ENCODE assay signal across 18 cellular contexts in genomic region chr2:3958969-3959368, GRCh38.
"Had no signal": no experiment of that assay in that cellular context is flagged by ENCODE, and none has a peak within 500 bp of the region (broad histone marks: within the 10 kb centered on the region; RNA-seq: fewer than 3 reads in every experiment).

No MANE protein-coding gene starts in this region.

- H3K4me2 ChIP-seq: smooth muscle cell had no signal

- H3K9me3 ChIP-seq: gastrocnemius medialis, suprapubic skin, transverse colon, upper lobe of right lung, uterus had no signal

- H3K79me2 ChIP-seq: parathyroid adenoma had no signal

- H3K27me3 ChIP-seq: gastrocnemius medialis, transverse colon, upper lobe of right lung, uterus had no signal

- H3K27ac ChIP-seq: coronary artery, gastrocnemius medialis, parathyroid adenoma, suprapubic skin, transverse colon, upper lobe of right lung, uterus had no signal

- H3K4me1 ChIP-seq: gastrocnemius medialis, parathyroid adenoma, suprapubic skin, transverse colon, upper lobe of right lung, uterus had no signal

- H2AFZ ChIP-seq: parathyroid adenoma had no signal

- H3K9ac ChIP-seq: parathyroid adenoma had no signal

- H3K36me3 ChIP-seq: gastrocnemius medialis, suprapubic skin, transverse colon, upper lobe of right lung, uterus had no signal

- H3K4me3 ChIP-seq: coronary artery, gastrocnemius medialis, lung, smooth muscle cell, suprapubic skin, transverse colon, upper lobe of right lung, uterus had no signal

- DNase-seq: effector memory CD4-positive, alpha-beta T cell; gastrocnemius medialis; kidney; natural killer cell; stimulated activated CD4-positive, alpha-beta T cell treated with anti-CD3 and anti-CD28 coated beads, Interleukin-12 subunit alpha, Interleukin-12 subunit beta, amount 100 ng/mL, for 4 hours; stimulated activated CD4-positive, alpha-beta T cell treated with anti-CD3 and anti-CD28 coated beads, Interleukin-1b, Interleukin-23, amount 100 ng/mL, for 48 hours; stimulated activated CD4-positive, alpha-beta T cell treated with anti-CD3 and anti-CD28 coated beads, Interleukin-4, amount 100 ng/mL, for 1 hour; stimulated activated CD8-positive, alpha-beta memory T cell treated with anti-CD3 and anti-CD28 coated beads, Interleukin-4, amount 100 ng/mL, for 48 hours; stimulated activated naive CD4-positive, alpha-beta T cell; stimulated activated naive CD8-positive, alpha-beta T cell treated with anti-CD3 and anti-CD28 coated beads, Interleukin-15, amount 100 ng/mL, for 72 hours; transverse colon; upper lobe of right lung; uterus had no signal

- ATAC-seq: gastrocnemius medialis; stimulated activated naive CD8-positive, alpha-beta T cell treated with anti-CD3 and anti-CD28 coated beads, Interleukin-15, amount 100 ng/mL, for 72 hours had no signal
